In genomic region chr19:15379083-15379995, GRCh38 we compare ENCODE assay signal across 8 cellular contexts. TPM values are rescaled to one million over a fixed set of nuclear protein-coding genes. Genes with fewer than 3 reads are reported as not detected.
DNase-seq lines count a peak whose midpoint lies in the region; ATAC-seq and TF ChIP-seq lines count a peak whose summit lies in the region.

AKAP8 (minus strand) TSS chr19:15379787; CDS start chr19:15379731, 56 bp downstream.

- peaks cover 54% of the 10 kb centered on the region for H3K36me3 ChIP-seq in SJSA1
- peaks cover 3% of the 10 kb centered on the region for H3K36me3 ChIP-seq in neural progenitor cell
- peaks cover 0 to 3% of the 10 kb centered on the region in 2 donors for H3K36me3 ChIP-seq in stomach smooth muscle (ENCODE audit: control insufficient read depth in 2 of 2, insufficient read depth in 2 of 2, low read length in 2 of 2)

- TF ChIP-seq CTCF in HFF-Myc (IDR thresholded peaks at IDR 0.05; ENCODE audit: low read depth, low read length, missing control alignments) (no peak), foreskin keratinocyte (conservative IDR thresholded peaks at IDR 0.05) (no peak), neural progenitor cell (IDR thresholded peaks at IDR 0.05) (no peak)

- peak within 1 kb of the TSS; percentile 17 for H2AFZ ChIP-seq in neural progenitor cell (replicated peaks)

- peak within 1 kb of the TSS; percentile 92 for H3K4me3 ChIP-seq in HFF-Myc (replicated peaks; ENCODE audit: low read depth, low read length)
- H3K4me3 ChIP-seq in SJSA1, result peak within 1 kb of the TSS; percentile 97
- H3K4me3 ChIP-seq in neural progenitor cell, result peak within 1 kb of the TSS; percentile 95
- H3K4me3 ChIP-seq in stomach smooth muscle (ENCODE audit: low read length in 2 of 2), result peak within 1 kb of the TSS; percentile 99

- peaks cover 48% of the 10 kb centered on the region for H3F3A ChIP-seq in neural progenitor cell (ENCODE audit: low read depth)

- H3K9me3 Mint-ChIP-seq in neural progenitor cell, result no peaks in the 10 kb centered on the region

- H3K27ac Mint-ChIP-seq in neural progenitor cell, result peak within 1 kb of the TSS; percentile 99

- peak; percentile 91 for ATAC-seq in foreskin keratinocyte

- peaks cover 3% of the 10 kb centered on the region for H3K27me3 Mint-ChIP-seq in neural progenitor cell (ENCODE audit: insufficient read depth, low read depth)

- no peaks in the 10 kb centered on the region for H3K27me3 ChIP-seq in SJSA1 (replicated peaks)
- no peaks in the 10 kb centered on the region for H3K27me3 ChIP-seq in foreskin keratinocyte
- no peaks in the 10 kb centered on the region for H3K27me3 ChIP-seq in neural progenitor cell
- no peaks in the 10 kb centered on the region for H3K27me3 ChIP-seq in stomach smooth muscle (ENCODE audit: control insufficient read depth in 1 of 2, insufficient read depth in 2 of 2, low read length in 2 of 2)

- peaks cover 34% of the 10 kb centered on the region for H3K4me1 Mint-ChIP-seq in neural progenitor cell

- no peaks in the 10 kb centered on the region for H3K9me3 ChIP-seq in SJSA1 (replicated peaks)
- no peaks in the 10 kb centered on the region for H3K9me3 ChIP-seq in neural progenitor cell (ENCODE audit: low read depth)
- H3K9me3 ChIP-seq in stomach smooth muscle (ENCODE audit: control insufficient read depth in 2 of 2, low read length in 2 of 2), result no peaks in the 10 kb centered on the region

- peak within 1 kb of the TSS; percentile 89 for H3K4me2 ChIP-seq in neural progenitor cell

- H3K4me3 Mint-ChIP-seq in neural progenitor cell, result peak within 1 kb of the TSS; percentile 99

- H3K9ac ChIP-seq in neural progenitor cell, result peak within 1 kb of the TSS; percentile 88
- H3K9ac ChIP-seq in stomach smooth muscle (ENCODE audit: low read length in 2 of 2), result peak within 1 kb of the TSS; percentile 96 to 98

- peaks cover 26% of the 10 kb centered on the region for H3K4me1 ChIP-seq in SJSA1 (replicated peaks)
- H3K4me1 ChIP-seq in foreskin keratinocyte, result peaks cover 6% of the 10 kb centered on the region
- peaks cover 9% of the 10 kb centered on the region for H3K4me1 ChIP-seq in neural progenitor cell
- peaks cover 35% of the 10 kb centered on the region for H3K4me1 ChIP-seq in stomach smooth muscle (ENCODE audit: control insufficient read depth, insufficient read depth, low read length)

- H3K79me2 ChIP-seq in neural progenitor cell (ENCODE audit: low read depth), result peaks cover 73% of the 10 kb centered on the region

- H3K27ac ChIP-seq in SJSA1 (peak within 1 kb of the TSS; percentile 93), foreskin keratinocyte (peak within 1 kb of the TSS; percentile 75), neural progenitor cell (peak within 1 kb of the TSS; percentile 89), stomach smooth muscle (ENCODE audit: low read length) (peak within 1 kb of the TSS; percentile 96)

- H3K36me3 Mint-ChIP-seq in neural progenitor cell, result peaks cover 5% of the 10 kb centered on the region

- DNase-seq in GM04503 (ENCODE audit: low read depth) (peak; percentile 85), HFF-Myc (ENCODE audit: extremely low read depth, low read depth) (peak; percentile 93), MV-4-11 (lab: John Stamatoyannopoulos, UW) (peak; percentile 99), SJSA1 (ENCODE audit: low read depth in 1 of 2, low spot score in 2 of 2) (peak; percentile 98 to 99), foreskin keratinocyte (peak; percentile 87 to 95), neural progenitor cell (ENCODE audit: low spot score) (peak; percentile 99)
- DNase-seq in activated naive CD4-positive, alpha-beta T cell (lab: John Stamatoyannopoulos, UW), result peak; percentile 92 to 98 (median 96)

- H4K20me1 ChIP-seq in neural progenitor cell (ENCODE audit: low read depth), result peaks cover 60% of the 10 kb centered on the region

RNA-seq across cellular contexts. Expression of gene AKAP8, which starts in this region (rescaled TPM):
- 10.9 and 27.5 TPM in 2 replicates for total RNA-seq in SJSA1 (2014; rRNA removed; shearing (Covaris generic))
- 20.8 and 23.4 TPM in 2 replicates for total RNA-seq in foreskin keratinocyte
- 11.2 and 11.9 TPM in 2 replicates for polyA plus RNA-seq in foreskin keratinocyte
- total RNA-seq in neural progenitor cell (ENCODE audit: low replicate concordance), result 20.1 and 23.7 TPM in 2 replicates

Comparison
In these comparisons a context has a peak if more than half of its experiments do, and no peak if none do; other contexts are left out.
1. Peak in every context shown above with its lines: DNase-seq, ATAC-seq, H3K4me3 ChIP-seq and H3K27ac ChIP-seq.